8 cellular contexts compared by ENCODE assay signal in the genomic region with DNA sequence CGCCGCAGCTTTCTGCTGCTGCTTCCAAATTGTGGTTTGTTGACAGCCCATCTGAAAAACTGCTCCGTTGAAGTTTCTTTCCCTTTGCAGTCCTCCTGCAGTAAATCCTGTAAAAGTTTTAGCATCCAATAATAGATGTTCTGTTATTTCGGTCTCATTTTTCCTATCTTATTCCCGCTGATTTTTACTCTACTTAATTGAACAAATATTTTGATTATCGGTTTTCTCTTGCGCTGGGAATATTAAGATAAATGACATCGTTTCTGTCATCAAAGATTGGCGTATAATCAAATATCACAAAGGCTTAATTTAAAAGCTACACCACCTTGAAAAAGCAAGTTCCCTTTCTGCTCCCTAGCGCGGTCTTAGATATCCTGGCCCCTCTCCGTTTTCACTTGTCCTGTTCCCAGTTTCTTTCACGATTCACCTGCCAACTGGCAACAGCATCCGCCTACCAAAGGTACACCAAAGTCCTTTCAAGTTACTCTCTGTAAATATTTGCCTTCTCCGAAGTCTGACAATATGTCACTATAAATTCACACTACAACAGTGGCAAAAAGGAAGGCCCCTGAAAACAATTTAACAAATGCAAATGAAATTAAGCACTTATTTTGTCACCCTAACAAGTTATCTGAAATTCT. TPM values are rescaled to one million over a fixed set of nuclear protein-coding genes. Genes with fewer than 3 reads are reported as not detected.
A peak's percentile ranks its signal among the peaks of the same experiment; 100 is the strongest.
DNase-seq lines count a peak whose midpoint lies in the region; ATAC-seq and TF ChIP-seq lines count a peak whose summit lies in the region.

No MANE protein-coding gene starts in this region.

- peak overlapping the region; percentile 87 to 98 (median 94) for H3K4me3 Mint-ChIP-seq in naive thymus-derived CD8-positive, alpha-beta T cell

- no peaks in the 10 kb centered on the region for H3K9me3 Mint-ChIP-seq in naive thymus-derived CD8-positive, alpha-beta T cell

- peaks cover 22 to 23% of the 10 kb centered on the region in 2 donors for H3K4me1 ChIP-seq in duodenal mucosa (ENCODE audit: control insufficient read depth in 1 of 2, insufficient read depth in 2 of 2, low read length in 2 of 2)

- no peaks in the 10 kb centered on the region for H3K36me3 ChIP-seq in duodenal mucosa (ENCODE audit: control insufficient read depth in 1 of 2, insufficient read depth in 2 of 2, low read length in 2 of 2)

- H3K4me3 ChIP-seq in GM12864 (ENCODE audit: low read depth, low read length) (peak overlapping the region; percentile 67), duodenal mucosa (ENCODE audit: low read depth in 1 of 2, low read length in 2 of 2) (peak overlapping the region; percentile 94 to 96)

- ATAC-seq in naive thymus-derived CD8-positive, alpha-beta T cell: no peak
- ATAC-seq in HG02884 (IDR thresholded peaks at IDR 0.05; ENCODE audit: unreplicated experiment): no peak

- TF ChIP-seq CTCF in GM12864 (IDR thresholded peaks at IDR 0.05; ENCODE audit: low read depth, low read length, missing control alignments): no peak

- peaks cover 25 to 48% (median 40%) of the 10 kb centered on the region in 4 donors for H3K4me1 Mint-ChIP-seq in naive thymus-derived CD8-positive, alpha-beta T cell

- H3K27ac Mint-ChIP-seq in naive thymus-derived CD8-positive, alpha-beta T cell: peak overlapping the region; percentile 97 to 100 (median 98)

- H3K9ac ChIP-seq in duodenal mucosa (ENCODE audit: low read depth in 1 of 2, low read length in 2 of 2): peak overlapping the region; percentile 95 to 98

- peaks cover 0 to 5% (median 0%) of the 10 kb centered on the region in 3 donors for H3K36me3 Mint-ChIP-seq in naive thymus-derived CD8-positive, alpha-beta T cell

- H3K27ac ChIP-seq in duodenal mucosa (ENCODE audit: low read depth, low read length): peak overlapping the region; percentile 87

- DNase-seq in GM12864 (ENCODE audit: low read depth) (no peak), NCI-H69 (lab: John Stamatoyannopoulos, UW) (peak; percentile 60), T1000 (lab: John Stamatoyannopoulos, UW) (no peak), NCI-H1048 (lab: John Stamatoyannopoulos, UW) (no peak), 8988T (no peak)
- peak in 2 of 10 donors; percentile 4 to 11 for DNase-seq in naive thymus-derived CD8-positive, alpha-beta T cell

- H3K27me3 ChIP-seq in duodenal mucosa (ENCODE audit: control insufficient read depth in 1 of 2, insufficient read depth in 2 of 2, low read length in 2 of 2): no peaks in the 10 kb centered on the region

- POLR2A ChIA-PET in naive thymus-derived CD8-positive, alpha-beta T cell (lab: Charles Lee): interaction anchor here (0.6 to 1.7 kb wide), 10 partner anchors 15 to 1784 kb away, joined by 3 to 13 read pairs (median 4); a partner anchor contains a TSS

- H3K27me3 Mint-ChIP-seq in naive thymus-derived CD8-positive, alpha-beta T cell: peaks cover 0 to 3% (median 0%) of the 10 kb centered on the region in 5 donors

- H3K9me3 ChIP-seq in duodenal mucosa (ENCODE audit: control insufficient read depth in 1 of 2, low read length in 2 of 2): no peaks in the 10 kb centered on the region

RNA-seq across cellular contexts. Expression of a gene that starts 1.0 kb away (rescaled TPM):
- total RNA-seq in naive thymus-derived CD8-positive, alpha-beta T cell: 10 to 100 TPM; 33.4 to 34.9 TPM
- polyA plus RNA-seq in naive thymus-derived CD8-positive, alpha-beta T cell: 10 to 100 TPM in 1 of 3 donors, 1 to 10 TPM in 2; 6.8 to 10.8 (median 7.8) TPM
